17 cellular contexts compared by ENCODE assay signal in the genomic region with DNA sequence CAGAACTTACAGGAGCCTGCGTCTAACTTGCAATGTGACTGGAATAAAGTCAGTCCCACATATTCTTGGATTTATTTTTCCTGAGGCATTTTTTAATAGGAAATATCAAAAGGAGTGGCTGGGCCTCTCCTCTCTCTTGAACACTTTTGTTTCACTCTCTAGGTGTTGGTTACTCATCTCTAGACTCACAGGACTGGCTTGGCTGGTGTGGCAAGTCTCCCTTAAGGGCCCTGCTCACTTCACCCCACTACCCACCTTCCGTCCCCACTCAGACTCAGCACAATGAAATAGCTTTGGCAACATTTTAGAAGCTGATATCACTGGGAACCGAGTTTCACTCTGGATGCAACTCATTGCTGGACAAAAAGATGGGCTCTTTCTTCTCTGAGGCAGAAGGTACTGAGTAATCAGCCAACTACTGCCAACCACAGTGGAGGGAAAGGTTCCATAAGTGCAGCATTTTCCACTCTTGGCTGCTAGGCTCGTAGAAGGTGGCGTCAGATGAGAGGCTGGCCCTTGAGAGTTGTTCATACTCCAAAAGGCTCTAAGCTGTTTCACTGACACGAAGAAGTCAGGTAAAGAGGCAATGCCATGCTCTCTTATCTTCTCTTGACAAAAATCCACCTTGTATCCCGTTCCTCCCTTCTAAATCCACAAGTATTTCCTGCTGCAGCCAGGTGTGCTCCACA.
DNase-seq lines count a peak whose midpoint lies in the region; ATAC-seq, FAIRE-seq and TF ChIP-seq lines count a peak whose summit lies in the region.
"Had no signal": no experiment of that assay in that cellular context is flagged by ENCODE, and none has a peak within 500 bp of the region (broad histone marks: within the 10 kb centered on the region; RNA-seq: fewer than 3 reads in every experiment).

No MANE protein-coding gene starts in this region.

- no TSS peak for BruUV-seq in Calu3 (replicated peaks; lab: Mats Ljungman, UMichigan)

- H3K4me1 Mint-ChIP-seq in Calu3 (ENCODE audit: low read depth, unreplicated experiment) = peaks cover 90% of the 10 kb centered on the region
- H3K4me1 Mint-ChIP-seq: activated CD8-positive, alpha-beta memory T cell treated with anti-CD3 and anti-CD28 coated beads, Interleukin-2, amount 10 ng/mL, durations not matched to agents 7 days and 5 days; stimulated activated naive CD8-positive, alpha-beta T cell treated with anti-CD3 and anti-CD28 coated beads, Interleukin-15, amount 100 ng/mL, for 72 hours had no signal

- no peaks in the 10 kb centered on the region for H3K27me3 Mint-ChIP-seq in Calu3 (ENCODE audit: unreplicated experiment)
- H3K27me3 Mint-ChIP-seq: activated CD8-positive, alpha-beta memory T cell treated with anti-CD3 and anti-CD28 coated beads, Interleukin-2, amount 10 ng/mL, durations not matched to agents 7 days and 5 days; stimulated activated naive CD8-positive, alpha-beta T cell treated with anti-CD3 and anti-CD28 coated beads, Interleukin-15, amount 100 ng/mL, for 72 hours had no signal

- H3K27me3 ChIP-seq in bronchial epithelial cell (ENCODE audit: control insufficient read depth, insufficient read depth, low read length) = no peaks in the 10 kb centered on the region
- H3K27me3 ChIP-seq: gastroesophageal sphincter had no signal

- intact Hi-C loops in Calu3 (cut with micrococcal nuclease; ENCODE audit: unreplicated experiment) = loop anchor here (5.0 to 10.0 kb wide), 3 partner anchors 111 to 642 kb away; no protein-coding TSS in a partner anchor

- no peak for FAIRE-seq in bronchial epithelial cell (lab: Jason Lieb, UNC)

- peaks cover 2% of the 10 kb centered on the region for H3K9me3 Mint-ChIP-seq in Calu3 (ENCODE audit: low read depth, unreplicated experiment)
- H3K9me3 Mint-ChIP-seq: endodermal cell had no signal

- no peaks in the 10 kb centered on the region for H3K36me3 ChIP-seq in bronchial epithelial cell (ENCODE audit: control insufficient read depth, insufficient read depth, low read length)
- H3K36me3 ChIP-seq: gastroesophageal sphincter had no signal

- peak overlapping the region; percentile 93 for H3K27ac Mint-ChIP-seq in Calu3 (ENCODE audit: unreplicated experiment)
- H3K27ac Mint-ChIP-seq: activated CD8-positive, alpha-beta memory T cell treated with anti-CD3 and anti-CD28 coated beads, Interleukin-2, amount 10 ng/mL, durations not matched to agents 7 days and 5 days; endodermal cell; stimulated activated naive CD8-positive, alpha-beta T cell treated with anti-CD3 and anti-CD28 coated beads, Interleukin-15, amount 100 ng/mL, for 72 hours had no signal

- peak; percentile 86 for DNase-seq in Calu3
- peak; percentile 93 for DNase-seq in bronchial epithelial cell (ENCODE audit: low read depth)
- peak; percentile 63 for DNase-seq in mucosa of gallbladder (ENCODE audit: low spot score)
- no peak for DNase-seq in NCI-H524 (lab: John Stamatoyannopoulos, UW)
- DNase-seq in A172 (ENCODE audit: low spot score) = no peak
- DNase-seq: activated CD8-positive, alpha-beta memory T cell treated with anti-CD3 and anti-CD28 coated beads, Interleukin-2, amount 10 ng/mL, durations not matched to agents 7 days and 5 days; activated effector memory CD4-positive, alpha-beta T cell treated with anti-CD3 and anti-CD28 coated beads, Interleukin-2, amount 50 U/mL, for 16 hours; cerebellar nuclear complex; endodermal cell; NCI-H1930; NCI-H526; stimulated activated naive CD8-positive, alpha-beta T cell treated with anti-CD3 and anti-CD28 coated beads, Interleukin-15, amount 100 ng/mL, for 72 hours had no signal

- TF ChIP-seq CTCF in Calu3 (IDR thresholded peaks at IDR 0.05; ENCODE audit: unreplicated experiment) (no peak), bronchial epithelial cell (IDR thresholded peaks at IDR 0.05; ENCODE audit: insufficient read depth, low read length, severe bottlenecking) (no peak)

- ATAC-seq in GM19351 (IDR thresholded peaks at IDR 0.05; ENCODE audit: unreplicated experiment) (peak; percentile 25), GM19397 (IDR thresholded peaks at IDR 0.05; ENCODE audit: unreplicated experiment) (no peak), HG03457 (IDR thresholded peaks at IDR 0.05; ENCODE audit: unreplicated experiment) (no peak)
- ATAC-seq: activated CD4-positive, CD25-positive, alpha-beta regulatory T cell treated with anti-CD3 and anti-CD28 coated beads, Interleukin-2, amount 50 U/mL, for 24 hours; activated CD8-positive, alpha-beta memory T cell treated with anti-CD3 and anti-CD28 coated beads, Interleukin-2, amount 10 ng/mL, durations not matched to agents 7 days and 5 days; gastroesophageal sphincter; stimulated activated naive CD8-positive, alpha-beta T cell treated with anti-CD3 and anti-CD28 coated beads, Interleukin-15, amount 100 ng/mL, for 72 hours had no signal

- peak overlapping the region; percentile 59 for H3K4me3 Mint-ChIP-seq in Calu3 (ENCODE audit: low read depth, unreplicated experiment)
- H3K4me3 Mint-ChIP-seq: activated CD8-positive, alpha-beta memory T cell treated with anti-CD3 and anti-CD28 coated beads, Interleukin-2, amount 10 ng/mL, durations not matched to agents 7 days and 5 days; endodermal cell; stimulated activated naive CD8-positive, alpha-beta T cell treated with anti-CD3 and anti-CD28 coated beads, Interleukin-15, amount 100 ng/mL, for 72 hours had no signal

- H3K36me3 Mint-ChIP-seq in Calu3 (ENCODE audit: insufficient read depth, unreplicated experiment) = peaks cover 16% of the 10 kb centered on the region
- H3K36me3 Mint-ChIP-seq: activated CD8-positive, alpha-beta memory T cell treated with anti-CD3 and anti-CD28 coated beads, Interleukin-2, amount 10 ng/mL, durations not matched to agents 7 days and 5 days had no signal

- CTCF ChIA-PET in Calu3 (lab: Charles Lee) = interaction anchor here (0.8 to 1.3 kb wide), 2 partner anchors 18 to 36 kb away, joined by 3 read pairs; no protein-coding TSS in a partner anchor

- no peak overlapping the region for H3K4me3 ChIP-seq in bronchial epithelial cell (ENCODE audit: low read depth, low read length)
- H3K4me3 ChIP-seq: gastroesophageal sphincter had no signal

Comparison
In these comparisons a context has a peak if more than half of its experiments do, and no peak if none do; other contexts are left out.
1. DNase-seq: peak in Calu3 (single experiment), bronchial epithelial cell (single experiment) and mucosa of gallbladder (single experiment); none in NCI-H524 (0 of 2) and A172 (single experiment).